Comparison of ENCODE assay signal across 6 cellular contexts in the genomic region with DNA sequence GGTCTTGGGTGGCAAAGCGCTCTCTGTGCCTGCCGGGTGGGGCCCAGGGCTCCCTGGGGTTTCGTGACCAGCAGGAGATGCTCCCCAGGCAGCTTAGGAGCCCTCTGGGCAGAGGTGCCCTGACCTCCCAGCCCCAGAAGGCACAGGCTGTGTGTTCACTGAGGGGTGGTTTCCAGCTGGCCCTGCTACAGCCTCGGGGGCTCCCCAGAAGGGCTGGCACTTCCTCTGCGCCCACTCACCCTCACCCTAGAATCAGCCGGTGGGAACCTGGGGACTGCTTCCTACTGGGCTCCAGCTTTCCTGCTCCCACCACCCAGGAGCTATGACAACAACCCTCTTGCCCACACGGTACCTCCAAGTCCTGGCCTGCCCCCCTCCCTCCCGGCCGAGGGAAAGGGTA.
A peak's percentile ranks its signal among the peaks of the same experiment; 100 is the strongest.
DNase-seq lines count a peak whose midpoint lies in the region; ATAC-seq and TF ChIP-seq lines count a peak whose summit lies in the region.
"Not testable (repeated sequence)": the region's sequence is repeated elsewhere in the genome, so short reads cannot be mapped to it uniquely, and the experiment has no call there.

No MANE protein-coding gene starts in this region.

- not testable (repeated sequence) for H3K4me3 Mint-ChIP-seq in activated naive CD8-positive, alpha-beta T cell treated with anti-CD3 and anti-CD28 coated beads, Interleukin-2, amount 50 U/mL, for 24 hours; naive B cell; stimulated activated effector memory CD8-positive, alpha-beta T cell treated with anti-CD3 and anti-CD28 coated beads, Interleukin-12 subunit alpha, Interleukin-12 subunit beta, amount 100 ng/mL, for 72 hours

- DNase-seq in activated CD8-positive, alpha-beta memory T cell treated with anti-CD3 and anti-CD28 coated beads for 24 hours: peak; percentile 15
- DNase-seq in activated naive CD8-positive, alpha-beta T cell treated with anti-CD3 and anti-CD28 coated beads, Interleukin-2, amount 50 U/mL, for 24 hours: peak; percentile 1
- DNase-seq in right lobe of liver (peak in 2 of 3 donors; percentile 7 to 15), naive B cell (peak; percentile 72)
- DNase-seq in stimulated activated effector memory CD8-positive, alpha-beta T cell treated with anti-CD3 and anti-CD28 coated beads, Interleukin-12 subunit alpha, Interleukin-12 subunit beta, amount 100 ng/mL, for 72 hours (ENCODE audit: low spot score in 2 of 2): peak in 1 of 2 donors; percentile 12

- H3K4me1 ChIP-seq in right lobe of liver: not testable (repeated sequence)

- TF ChIP-seq POLR2A in right lobe of liver (IDR thresholded peaks at IDR 0.05): not testable (repeated sequence)

- not testable (repeated sequence) for H3K27ac Mint-ChIP-seq in activated naive CD8-positive, alpha-beta T cell treated with anti-CD3 and anti-CD28 coated beads, Interleukin-2, amount 50 U/mL, for 24 hours; stimulated activated effector memory CD8-positive, alpha-beta T cell treated with anti-CD3 and anti-CD28 coated beads, Interleukin-12 subunit alpha, Interleukin-12 subunit beta, amount 100 ng/mL, for 72 hours
- H3K27ac Mint-ChIP-seq in naive B cell: peak overlapping the region in 1 of 6 donors; percentile 93

- H3K36me3 ChIP-seq in right lobe of liver: not testable (repeated sequence)

- not testable (repeated sequence) for H3K27me3 Mint-ChIP-seq in activated naive CD8-positive, alpha-beta T cell treated with anti-CD3 and anti-CD28 coated beads, Interleukin-2, amount 50 U/mL, for 24 hours; naive B cell

- not testable (repeated sequence) for H3K36me3 Mint-ChIP-seq in activated naive CD8-positive, alpha-beta T cell treated with anti-CD3 and anti-CD28 coated beads, Interleukin-2, amount 50 U/mL, for 24 hours (ENCODE audit: low read depth); naive B cell; stimulated activated effector memory CD8-positive, alpha-beta T cell treated with anti-CD3 and anti-CD28 coated beads, Interleukin-12 subunit alpha, Interleukin-12 subunit beta, amount 100 ng/mL, for 72 hours

- not testable (repeated sequence) for H3K4me1 Mint-ChIP-seq in activated naive CD8-positive, alpha-beta T cell treated with anti-CD3 and anti-CD28 coated beads, Interleukin-2, amount 50 U/mL, for 24 hours; naive B cell; stimulated activated effector memory CD8-positive, alpha-beta T cell treated with anti-CD3 and anti-CD28 coated beads, Interleukin-12 subunit alpha, Interleukin-12 subunit beta, amount 100 ng/mL, for 72 hours

- H3K4me3 ChIP-seq in right lobe of liver: not testable (repeated sequence)

- H3K9me3 Mint-ChIP-seq in activated naive CD8-positive, alpha-beta T cell treated with anti-CD3 and anti-CD28 coated beads, Interleukin-2, amount 50 U/mL, for 24 hours; naive B cell; stimulated activated effector memory CD8-positive, alpha-beta T cell treated with anti-CD3 and anti-CD28 coated beads, Interleukin-12 subunit alpha, Interleukin-12 subunit beta, amount 100 ng/mL, for 72 hours: not testable (repeated sequence)

- ATAC-seq in GM18861 (IDR thresholded peaks at IDR 0.05; ENCODE audit: unreplicated experiment): peak; percentile 43
- not testable (repeated sequence) for ATAC-seq in activated naive CD8-positive, alpha-beta T cell treated with anti-CD3 and anti-CD28 coated beads, Interleukin-2, amount 50 U/mL, for 24 hours; right lobe of liver
- peak; percentile 37 to 49 for ATAC-seq in naive B cell (ENCODE audit: low read depth in 2 of 2)
- ATAC-seq in stimulated activated effector memory CD8-positive, alpha-beta T cell treated with anti-CD3 and anti-CD28 coated beads, Interleukin-12 subunit alpha, Interleukin-12 subunit beta, amount 100 ng/mL, for 72 hours: peak; percentile 52

- not testable (repeated sequence) for H3K27me3 ChIP-seq in right lobe of liver

- not testable (repeated sequence) for H3K9me3 ChIP-seq in right lobe of liver

- not testable (repeated sequence) for TF ChIP-seq CTCF in right lobe of liver (IDR thresholded peaks at IDR 0.05)

- not testable (repeated sequence) for H3K27ac ChIP-seq in right lobe of liver

- intact Hi-C loops in right lobe of liver (cut with DNase I): not testable (repeated sequence)

- no CpG with 5 or more reads among the region's 9 CpGs for WGBS in right lobe of liver (ENCODE audit: insufficient coverage, low coverage, low lambda C conversion rate, missing lambda C conversion rate)
